ENCODE assay signal across 8 cellular contexts in genomic region chr12:132711169-132711843, GRCh38. TPM values are rescaled to one million over a fixed set of nuclear protein-coding genes. Genes with fewer than 3 reads are reported as not detected.
A peak's percentile ranks its signal among the peaks of the same experiment; 100 is the strongest.
DNase-seq lines count a peak whose midpoint lies in the region; ATAC-seq and TF ChIP-seq lines count a peak whose summit lies in the region.

No MANE protein-coding gene starts in this region.

- CTCF ChIA-PET in AG04449 (lab: Yijun Ruan, JAX): no interaction called here

- H3K27me3 ChIP-seq in gastroesophageal sphincter (no peaks in the 10 kb centered on the region), rectal smooth muscle tissue (ENCODE audit: control insufficient read depth, insufficient read depth, low read length) (no peaks in the 10 kb centered on the region)

- H3K36me3 ChIP-seq in gastroesophageal sphincter: peaks cover 0 to 27% of the 10 kb centered on the region in 2 donors
- no peaks in the 10 kb centered on the region for H3K36me3 ChIP-seq in rectal smooth muscle tissue (ENCODE audit: control insufficient read depth, insufficient read depth, low read length)

- no peak for TF ChIP-seq EP300 in gastroesophageal sphincter (IDR thresholded peaks at IDR 0.05)

- H3K4me1 ChIP-seq in gastroesophageal sphincter (peaks cover 0 to 36% (median 10%) of the 10 kb centered on the region in 3 donors), rectal smooth muscle tissue (ENCODE audit: control insufficient read depth, insufficient read depth, low read length) (peaks cover 4% of the 10 kb centered on the region)

- H3K9me3 ChIP-seq in gastroesophageal sphincter: no peaks in the 10 kb centered on the region

- POLR2A ChIA-PET in AG04449 (lab: Yijun Ruan, JAX): no interaction called here

- ATAC-seq in HG03457 (IDR thresholded peaks at IDR 0.05; ENCODE audit: unreplicated experiment) (peak; percentile 5), gastroesophageal sphincter (peak; percentile 20), sciatic nerve (no peak)

- TF ChIP-seq POLR2A in gastroesophageal sphincter (IDR thresholded peaks at IDR 0.05): no peak

- H3K27ac ChIP-seq in gastroesophageal sphincter (peak overlapping the region in 3 of 4 donors; percentile 78 to 89 (median 85)), rectal smooth muscle tissue (ENCODE audit: low read depth, low read length) (no peak overlapping the region)

- TF ChIP-seq CTCF in AG04449 (IDR thresholded peaks at IDR 0.05; ENCODE audit: insufficient read depth, low read length, missing control alignments) (no peak), gastroesophageal sphincter (IDR thresholded peaks at IDR 0.05) (no peak)

- H3K9ac ChIP-seq in rectal smooth muscle tissue (ENCODE audit: low read length): peak overlapping the region; percentile 11

- intact Hi-C loops in sciatic nerve (cut with DNase I): no loop called here

- WGBS in gastroesophageal sphincter (ENCODE audit: low coverage in 1 of 2), 2 donors: 35 to 53% methylated on average over 9 to 10 of the region's 51 CpGs

- no peak for DNase-seq in AG04449 (ENCODE audit: low read depth, low spot score)
- peak; percentile 44 for DNase-seq in GM19238 (ENCODE audit: insufficient read length, low spot score)
- DNase-seq in activated CD8-positive, alpha-beta memory T cell treated with anti-CD3 and anti-CD28 coated beads for 24 hours: peak; percentile 76
- DNase-seq in sciatic nerve (ENCODE audit: low spot score): no peak
- no peak for DNase-seq in hippocampal formation (lab: John Stamatoyannopoulos, UW)

- peak overlapping the region; percentile 86 for H3K4me3 ChIP-seq in AG04449 (ENCODE audit: low read depth, low read length)
- peak overlapping the region; percentile 88 to 90 for H3K4me3 ChIP-seq in gastroesophageal sphincter
- H3K4me3 ChIP-seq in rectal smooth muscle tissue (ENCODE audit: low read length): peak overlapping the region; percentile 79

RNA-seq across cellular contexts. Expression of gene PGAM5, which starts 0.7 kb away (rescaled TPM):
- total RNA-seq in gastroesophageal sphincter (10 to 100 TPM; 23.8 to 29.6 (median 26.1) TPM), sciatic nerve (12.1 TPM)

RNA-seq across cellular contexts. Expression of gene PXMP2, which starts 23.9 kb away (rescaled TPM):
- total RNA-seq in gastroesophageal sphincter (10 to 100 TPM; 31.9 to 68.8 (median 55.4) TPM), sciatic nerve (18.3 TPM)

RNA-seq across cellular contexts. Expression of gene POLE, which starts 24.2 kb away (rescaled TPM):
- total RNA-seq in gastroesophageal sphincter: 10 to 100 TPM in 3 of 4 donors, 1 to 10 TPM in 1; 7.2 to 63.8 (median 23.3) TPM
- 39.2 TPM for total RNA-seq in sciatic nerve

RNA-seq across cellular contexts. Expression of gene ANKLE2, which starts 50.3 kb away (rescaled TPM):
- total RNA-seq in gastroesophageal sphincter (10 to 100 TPM; 33.1 to 61.5 (median 49.9) TPM), sciatic nerve (55.9 TPM)

Comparison
In these comparisons a context has a peak if more than half of its experiments do, and no peak if none do; other contexts are left out.
1. DNase-seq: peak in GM19238 (single experiment) and activated CD8-positive, alpha-beta memory T cell treated with anti-CD3 and anti-CD28 coated beads for 24 hours (single experiment); none in AG04449 (single experiment), sciatic nerve (single experiment) and hippocampal formation (0 of 2).
2. Peak in every context shown above with its lines, with median percentiles within 50 percentile points of each other: H3K4me3 ChIP-seq.